ENCODE assay signal across 11 cellular contexts in the genomic region with DNA sequence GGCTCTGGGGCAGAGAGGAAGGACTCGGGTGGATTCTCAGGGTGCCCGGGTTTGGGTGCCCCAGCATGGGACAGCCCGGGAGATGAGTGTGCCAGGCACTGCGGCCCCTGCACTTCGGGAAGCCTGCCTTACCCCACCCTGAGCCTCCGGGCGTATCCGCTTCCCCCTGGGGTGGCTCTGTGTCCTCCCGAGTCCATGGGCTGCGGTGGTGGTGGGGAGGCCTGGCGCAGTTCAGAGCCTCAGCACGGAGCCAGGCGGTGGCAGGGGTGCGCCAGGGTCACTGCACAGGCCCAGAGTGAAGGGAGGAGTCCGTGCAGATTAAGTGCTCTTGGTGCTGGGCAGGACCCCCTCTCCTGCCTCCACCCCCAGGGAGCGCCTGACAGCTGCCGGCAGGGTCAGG. TPM values are rescaled to one million over a fixed set of nuclear protein-coding genes. Genes with fewer than 3 reads are reported as not detected.
DNase-seq lines count a peak whose midpoint lies in the region; ATAC-seq, FAIRE-seq and TF ChIP-seq lines count a peak whose summit lies in the region.
"Had no signal": no experiment of that assay in that cellular context is flagged by ENCODE, and none has a peak within 500 bp of the region (broad histone marks: within the 10 kb centered on the region; RNA-seq: fewer than 3 reads in every experiment).

No MANE protein-coding gene starts in this region.

- TF ChIP-seq POLR2A in IMR-90 (IDR thresholded peaks at IDR 0.05; ENCODE audit: low read depth, low read length) (no peak), H1 (IDR thresholded peaks at IDR 0.05; ENCODE audit: control extremely low read depth in 1 of 2, low read depth in 2 of 2, low read length in 2 of 2) (0 out of 3 replicates have a peak, but pooled peaks of 1 of the 2 experiments have one; percentile 2)

- H2BK120ac ChIP-seq in IMR-90 (ENCODE audit: low read depth, low read length) (no peak overlapping the region), H1 (replicated peaks; ENCODE audit: low read depth, low read length) (no peak overlapping the region)

- H4K8ac ChIP-seq in IMR-90 (ENCODE audit: low read depth in 2 of 2, low read length in 2 of 2) (no peak overlapping the region), H1 (ENCODE audit: extremely low read depth, insufficient read depth, low read length) (no peak overlapping the region)

- POLR2A ChIA-PET in IMR-90 (lab: Charles Lee; ENCODE audit: unreplicated experiment) (no interaction called here), H1 (lab: Charles Lee; ENCODE audit: partially characterized antibody) (interaction anchor here (1.0 to 37.1 kb wide), 6 partner anchors 5 to 123 kb away, joined by 3 to 546 read pairs (median 6); a partner anchor contains a TSS)

- H3K4me3 ChIP-seq in IMR-90 (ENCODE audit: insufficient read depth, low read depth, low read length): no peak overlapping the region
- H3K4me3 ChIP-seq in H1 (ENCODE audit: extremely low read depth in 1 of 4, insufficient read depth in 2 of 4, low read depth in 3 of 4, low read length in 4 of 4): no peak overlapping the region
- H3K4me3 ChIP-seq in retinal pigment epithelial cell (ENCODE audit: low read length): peak overlapping the region; percentile 35

- H3K27ac Mint-ChIP-seq in natural killer cell treated with Interleukin-12 subunit alpha and Interleukin-12 subunit beta and Interleukin-15 and Interleukin-18, amount 100 ng/mL, for 72 hours: no peak overlapping the region
- H3K27ac Mint-ChIP-seq: natural killer cell had no signal

- no peak overlapping the region for H2BK15ac ChIP-seq in IMR-90 (ENCODE audit: low read depth, low read length)
- H2BK15ac ChIP-seq in H1 (ENCODE audit: low read length): no peak overlapping the region

- no peak overlapping the region for H3K4me2 ChIP-seq in IMR-90 (ENCODE audit: low read depth, low read length)
- H3K4me2 ChIP-seq in H1 (ENCODE audit: insufficient read depth in 1 of 2, low read depth in 2 of 2, low read length in 2 of 2): no peak overlapping the region

- no peak overlapping the region for H2BK20ac ChIP-seq in IMR-90 (ENCODE audit: low read depth, low read length)
- H2BK20ac ChIP-seq in H1 (ENCODE audit: low read length): no peak overlapping the region

- peaks cover 0 to 7% of the 10 kb centered on the region in 2 donors for H3K4me1 Mint-ChIP-seq in natural killer cell treated with Interleukin-12 subunit alpha and Interleukin-12 subunit beta and Interleukin-15 and Interleukin-18, amount 100 ng/mL, for 72 hours (ENCODE audit: low read depth in 2 of 2)

- DNase-seq in IMR-90 (no peak), H1 (ENCODE audit: low read depth in 1 of 2, low spot score in 2 of 2) (no peak), retinal pigment epithelial cell (ENCODE audit: low read depth) (no peak), dedifferentiated amniotic fluid mesenchymal stem cell (ENCODE audit: extremely low spot score) (no peak)
- no peak for DNase-seq in natural killer cell treated with Interleukin-12 subunit alpha and Interleukin-12 subunit beta and Interleukin-15 and Interleukin-18, amount 100 ng/mL, for 72 hours (ENCODE audit: low spot score)
- DNase-seq: GOT3, natural killer cell, NCI-H1694 had no signal

- H2AK5ac ChIP-seq in IMR-90 (ENCODE audit: low read depth, low read length) (no peak overlapping the region), H1 (ENCODE audit: low read depth, low read length) (no peak overlapping the region)

- TF ChIP-seq CTCF in IMR-90 (conservative IDR thresholded peaks at IDR 0.05; ENCODE audit: low read depth, low read length) (no peak), H1 (IDR thresholded peaks at IDR 0.05; ENCODE audit: control extremely low read depth in 1 of 3, insufficient read depth in 1 of 3, low read depth in 1 of 3, low read length in 3 of 3) (no peak), retinal pigment epithelial cell (conservative IDR thresholded peaks at IDR 0.05; ENCODE audit: low read depth, low read length) (no peak)

- FAIRE-seq in H1 (lab: Jason Lieb, UNC): no peak
- FAIRE-seq: endometrium had no signal

- H3K79me1 ChIP-seq in IMR-90 (ENCODE audit: low read depth in 1 of 2, low read length in 2 of 2): no peaks in the 10 kb centered on the region
- no peaks in the 10 kb centered on the region for H3K79me1 ChIP-seq in H1 (ENCODE audit: low read depth, low read length)

- BruUV-seq in IMR-90 (replicated peaks; lab: Mats Ljungman, UMichigan): no TSS peak

- peaks cover 4% of the 10 kb centered on the region; the same call in 1 of the 2 replicates for H3K23me2 ChIP-seq in H1 (ENCODE audit: low read depth, low read length)

- H4K91ac ChIP-seq in IMR-90 (ENCODE audit: insufficient read depth, low read depth, low read length) (no peak overlapping the region), H1 (replicated peaks; ENCODE audit: insufficient read length, low read length) (peak overlapping the region; percentile 27)

- dilution Hi-C loops in IMR-90 (cut with HindIII; ENCODE audit: low sequenced_read_pairs, unreplicated experiment): no loop called here

- H3K27ac ChIP-seq in IMR-90 (ENCODE audit: insufficient read depth, low read length): no peak overlapping the region
- H3K27ac ChIP-seq in H1 (ENCODE audit: low read depth, low read length): no peak overlapping the region
- H3K27ac ChIP-seq: C4-2B had no signal

- H2AK9ac ChIP-seq in IMR-90 (replicated peaks; ENCODE audit: low read depth, low read length, poor library complexity): peak overlapping the region; percentile 5

- H3K9me3 ChIP-seq in IMR-90 (ENCODE audit: control insufficient read depth, insufficient read depth, low read length) (no peaks in the 10 kb centered on the region), H1 (ENCODE audit: insufficient read depth in 2 of 2, low read depth in 1 of 2, low read length in 1 of 2) (no peaks in the 10 kb centered on the region)

- TF ChIP-seq RAD21 in IMR-90 (IDR thresholded peaks at IDR 0.05; ENCODE audit: low read length): no peak
- no peak for TF ChIP-seq RAD21 in H1 (IDR thresholded peaks at IDR 0.05 in 1 of 2, conservative IDR thresholded peaks at IDR 0.05 in 1 of 2; ENCODE audit: low read depth in 2 of 2, low read length in 2 of 2)

- no peak overlapping the region for H4K5ac ChIP-seq in IMR-90 (ENCODE audit: low read depth, low read length)
- no peak overlapping the region for H4K5ac ChIP-seq in H1 (ENCODE audit: insufficient read length, low read depth, low read length)

- H3K4ac ChIP-seq in IMR-90 (ENCODE audit: low read depth, low read length) (no peak overlapping the region), H1 (replicated peaks; ENCODE audit: insufficient read length, low read depth, low read length) (no peak overlapping the region)

- CTCF ChIA-PET in IMR-90 (lab: Yijun Ruan, JAX) (no interaction called here), H1 (lab: Charles Lee; ENCODE audit: partially characterized antibody) (interaction anchor here (0.6 to 3.0 kb wide), 5 partner anchors 9 to 63 kb away, joined by 3 to 12 read pairs (median 3); a partner anchor contains a TSS)

- no peak overlapping the region for H3K14ac ChIP-seq in IMR-90 (replicated peaks; ENCODE audit: low read depth, low read length)
- no peak overlapping the region for H3K14ac ChIP-seq in H1 (ENCODE audit: insufficient read length)

- H3K9me1 ChIP-seq in IMR-90 (ENCODE audit: insufficient read depth, low read length): no peaks in the 10 kb centered on the region

- no peak overlapping the region for H3K18ac ChIP-seq in IMR-90 (ENCODE audit: low read depth, low read length)
- H3K18ac ChIP-seq in H1 (ENCODE audit: extremely low read depth, low read length): no peak overlapping the region

- peaks cover 4 to 8% of the 10 kb centered on the region in 2 donors for H3K27me3 Mint-ChIP-seq in natural killer cell treated with Interleukin-12 subunit alpha and Interleukin-12 subunit beta and Interleukin-15 and Interleukin-18, amount 100 ng/mL, for 72 hours

- H3K9ac ChIP-seq in IMR-90 (ENCODE audit: low read depth, low read length) (no peak overlapping the region), H1 (replicated peaks in 1 of 4; ENCODE audit: extremely low read depth in 1 of 4, low read depth in 3 of 4, low read length in 3 of 4) (no peak overlapping the region)

- in situ Hi-C loops in IMR-90 (cut with MboI; ENCODE audit: low sequenced_read_pairs): no loop called here

- TF ChIP-seq EP300 in H1 (IDR thresholded peaks at IDR 0.05; ENCODE audit: borderline replicate concordance in 1 of 2, low read depth in 2 of 2, low read length in 2 of 2): no peak

- H3K79me2 ChIP-seq in H1 (ENCODE audit: control insufficient read depth in 1 of 2, insufficient read depth in 2 of 2, low read length in 2 of 2): no peaks in the 10 kb centered on the region

- H3K56ac ChIP-seq in IMR-90 (ENCODE audit: extremely low read depth, insufficient read depth, low read length): no peak overlapping the region
- H3K56ac ChIP-seq in H1 (replicated peaks; ENCODE audit: insufficient read length, low read depth, low read length): no peak overlapping the region

- intact Hi-C loops in IMR-90 (cut with micrococcal nuclease): no loop called here

- H3K9me3 Mint-ChIP-seq in natural killer cell treated with Interleukin-12 subunit alpha and Interleukin-12 subunit beta and Interleukin-15 and Interleukin-18, amount 100 ng/mL, for 72 hours: no peaks in the 10 kb centered on the region
- H3K9me3 Mint-ChIP-seq: natural killer cell had no signal

- H2BK5ac ChIP-seq in IMR-90 (ENCODE audit: low read depth, low read length, poor library complexity, severe bottlenecking) (no peak overlapping the region), H1 (ENCODE audit: low read depth, low read length) (no peak overlapping the region)

- no peak overlapping the region for H2BK12ac ChIP-seq in H1 (ENCODE audit: low read depth, low read length)

- H3K23ac ChIP-seq in IMR-90 (ENCODE audit: low read depth, low read length) (no peak overlapping the region), H1 (ENCODE audit: insufficient read length) (no peak overlapping the region)

- H2AFZ ChIP-seq in IMR-90 (replicated peaks; ENCODE audit: low read length, poor library complexity): no peak overlapping the region
- no peak overlapping the region for H2AFZ ChIP-seq in H1 (ENCODE audit: low read length)

- ATAC-seq in IMR-90 (ENCODE audit: low read depth) (no peak), GM21576 (IDR thresholded peaks at IDR 0.05; ENCODE audit: unreplicated experiment) (no peak)
- ATAC-seq in natural killer cell treated with Interleukin-12 subunit alpha and Interleukin-12 subunit beta and Interleukin-15 and Interleukin-18, amount 100 ng/mL, for 72 hours: no peak
- ATAC-seq: natural killer cell had no signal

- peaks cover under 1% of the 10 kb centered on the region for H3K36me3 Mint-ChIP-seq in natural killer cell treated with Interleukin-12 subunit alpha and Interleukin-12 subunit beta and Interleukin-15 and Interleukin-18, amount 100 ng/mL, for 72 hours
- H3K36me3 Mint-ChIP-seq: natural killer cell had no signal

- H3K4me3 Mint-ChIP-seq in natural killer cell treated with Interleukin-12 subunit alpha and Interleukin-12 subunit beta and Interleukin-15 and Interleukin-18, amount 100 ng/mL, for 72 hours: no peak overlapping the region
- H3K4me3 Mint-ChIP-seq: natural killer cell had no signal

- H3K4me1 ChIP-seq in IMR-90 (ENCODE audit: control insufficient read depth, insufficient read depth, low read length): peaks cover 3% of the 10 kb centered on the region; the same call in 1 of the 2 replicates
- H3K4me1 ChIP-seq in H1 (replicated peaks in 1 of 4; ENCODE audit: control insufficient read depth in 3 of 4, insufficient read depth in 4 of 4, low read length in 3 of 4): peaks cover 0 to 29% (median 16%) of the 10 kb centered on the region in 4 experiments; a peak in 6 of 7 replicates

- WGBS in IMR-90 (ENCODE audit: extremely low coverage in 2 of 2, insufficient read length in 1 of 2), 2 experiments: 78% methylated on average over 8 of the region's 17 CpGs; no CpG with 5 or more reads in 1 of the 2 experiments
- 83% methylated on average over 14 of the region's 17 CpGs; no CpG with 5 or more reads in 1 of the 2 experiments for WGBS in H1 (ENCODE audit: extremely low coverage in 1 of 2, insufficient coverage in 1 of 2, insufficient read length in 1 of 2, insufficient replicate concordance in 2 of 2, low coverage in 1 of 2, low lambda C conversion rate in 2 of 2, missing lambda C conversion rate in 1 of 2), 2 experiments

- peaks cover 8% of the 10 kb centered on the region for H3K27me3 ChIP-seq in IMR-90 (ENCODE audit: control insufficient read depth, insufficient read depth, low read length)
- peaks cover 0 to 36% (median 21%) of the 10 kb centered on the region in 4 experiments; a peak in 4 of 7 replicates for H3K27me3 ChIP-seq in H1 (replicated peaks in 1 of 4; ENCODE audit: control insufficient read depth in 3 of 4, extremely low read depth in 1 of 4, insufficient read depth in 3 of 4, low read length in 3 of 4)

- H4K20me1 ChIP-seq in IMR-90 (ENCODE audit: insufficient read depth, low read length): peaks cover 9% of the 10 kb centered on the region
- H4K20me1 ChIP-seq in H1 (replicated peaks in 1 of 2; ENCODE audit: control insufficient read depth in 1 of 2, insufficient read depth in 2 of 2, low read length in 2 of 2): peaks cover 8 to 11% of the 10 kb centered on the region in 2 experiments

- peaks cover 17% of the 10 kb centered on the region for H3K36me3 ChIP-seq in IMR-90 (ENCODE audit: control insufficient read depth, insufficient read depth, low read length)
- H3K36me3 ChIP-seq in H1 (ENCODE audit: control insufficient read depth in 2 of 4, insufficient read depth in 4 of 4, low read length in 3 of 4): peaks cover 0 to 10% (median 6%) of the 10 kb centered on the region in 4 experiments; a peak in 4 of 8 replicates

RNA-seq across cellular contexts. Expression of a gene that starts 20.7 kb away (rescaled TPM):
- 22.6 and 24.7 TPM in 2 replicates for total RNA-seq in IMR-90 (2012; rRNA removed)
- polyA plus RNA-seq in IMR-90 (2012; rRNA removed) (45.9 and 53.0 TPM in 2 replicates), H1 (2011; rRNA removed) (46.8 and 79.9 TPM in 2 replicates)
- polyA plus RNA-seq in IMR-90 (2012; cell fraction: cytosol; rRNA removed): 29.4 and 33.3 TPM in 2 replicates
- polyA plus RNA-seq in IMR-90 (2012; cell fraction: nucleus; rRNA removed; ENCODE audit: low replicate concordance): 117 and 239 TPM in 2 replicates
- 151 and 153 TPM in 2 replicates for total RNA-seq in H1 (2021; fragmentation: NEBNext Ultra II Directional; extraction: Animal tissue kit (Norgen Biotek cat#: 25700))
- 58.4 TPM for polyA plus RNA-seq in H1 (2011; cell fraction: cytosol; rRNA removed)
- 266 TPM for polyA plus RNA-seq in H1 (2011; cell fraction: nucleus; rRNA removed)
- polyA plus RNA-seq in H1 (2012, experiment 1 of 2): 98.7 to 125 TPM (median 120 TPM) in 4 replicates
- polyA plus RNA-seq in H1 (2012, experiment 2 of 2): 114 TPM
- polyA plus RNA-seq in H1 (2013, experiment 1 of 2): 74.0 TPM
- polyA plus RNA-seq in H1 (2013, experiment 2 of 2): 63.6 TPM
- polyA minus RNA-seq in H1 (2011; rRNA and poly(A)+ RNA removed): 87.5 and 109 TPM in 2 replicates
- polyA minus RNA-seq in H1 (2011; cell fraction: cytosol; rRNA and poly(A)+ RNA removed): 88.4 TPM
- polyA minus RNA-seq in H1 (2011; cell fraction: nucleus; rRNA and poly(A)+ RNA removed): 116 TPM
- total RNA-seq in natural killer cell treated with Interleukin-12 subunit alpha and Interleukin-12 subunit beta and Interleukin-15 and Interleukin-18, amount 100 ng/mL, for 72 hours: 100 to 1,000 TPM in 1 of 2 donors, 10 to 100 TPM in 1; 92.3 to 246 TPM

RNA-seq across cellular contexts. Expression of a gene that starts 25.9 kb away (rescaled TPM):
- total RNA-seq in IMR-90 (2012; rRNA removed): not detected in 2 replicates
- not detected in 2 replicates for polyA plus RNA-seq in IMR-90 (2012; rRNA removed)
- polyA plus RNA-seq in IMR-90 (2012; cell fraction: cytosol; rRNA removed): not detected in 2 replicates
- polyA plus RNA-seq in IMR-90 (2012; cell fraction: nucleus; rRNA removed; ENCODE audit: low replicate concordance): not detected in 2 replicates
- not detected in 2 replicates for total RNA-seq in H1 (2021; fragmentation: NEBNext Ultra II Directional; extraction: Animal tissue kit (Norgen Biotek cat#: 25700))
- 0.18 and 0.30 TPM in 2 replicates for polyA plus RNA-seq in H1 (2011; rRNA removed)
- 0.16 TPM for polyA plus RNA-seq in H1 (2011; cell fraction: cytosol; rRNA removed)
- polyA plus RNA-seq in H1 (2011; cell fraction: nucleus; rRNA removed): 0.04 TPM
- polyA plus RNA-seq in H1 (2012, experiment 1 of 2): 0.11 to 0.15 TPM in 2 of 4 replicates, not detected in the others
- polyA plus RNA-seq in H1 (2012, experiment 2 of 2): not detected
- polyA plus RNA-seq in H1 (2013, experiment 1 of 2): 0.02 TPM
- 0.07 TPM for polyA plus RNA-seq in H1 (2013, experiment 2 of 2)
- 0.09 TPM in 1 of 2 replicates, not detected in the other for polyA minus RNA-seq in H1 (2011; rRNA and poly(A)+ RNA removed)
- polyA minus RNA-seq in H1 (2011; cell fraction: cytosol; rRNA and poly(A)+ RNA removed): not detected
- polyA minus RNA-seq in H1 (2011; cell fraction: nucleus; rRNA and poly(A)+ RNA removed): 0.90 TPM
- total RNA-seq in natural killer cell treated with Interleukin-12 subunit alpha and Interleukin-12 subunit beta and Interleukin-15 and Interleukin-18, amount 100 ng/mL, for 72 hours: not detected
- total RNA-seq: natural killer cell had no signal

RNA-seq across cellular contexts. Expression of a gene that starts 35.8 kb away (rescaled TPM):
- under 0.01 TPM in 1 of 2 replicates, not detected in the other for total RNA-seq in IMR-90 (2012; rRNA removed)
- not detected in 2 replicates for polyA plus RNA-seq in IMR-90 (2012; rRNA removed)
- 0.03 TPM in 1 of 2 replicates, not detected in the other for polyA plus RNA-seq in IMR-90 (2012; cell fraction: cytosol; rRNA removed)
- 0.21 TPM in 1 of 2 replicates, not detected in the other for polyA plus RNA-seq in IMR-90 (2012; cell fraction: nucleus; rRNA removed; ENCODE audit: low replicate concordance)
- 0.98 and 1.5 TPM in 2 replicates for total RNA-seq in H1 (2021; fragmentation: NEBNext Ultra II Directional; extraction: Animal tissue kit (Norgen Biotek cat#: 25700))
- polyA plus RNA-seq in H1 (2011; rRNA removed): 1.2 and 1.9 TPM in 2 replicates
- polyA plus RNA-seq in H1 (2011; cell fraction: cytosol; rRNA removed): 1.5 TPM
- polyA plus RNA-seq in H1 (2011; cell fraction: nucleus; rRNA removed): 2.6 TPM
- polyA plus RNA-seq in H1 (2012, experiment 1 of 2): 0.51 to 1.6 TPM (median 1.4 TPM) in 4 replicates
- polyA plus RNA-seq in H1 (2012, experiment 2 of 2): 1.4 TPM
- polyA plus RNA-seq in H1 (2013, experiment 1 of 2): 0.77 TPM
- polyA plus RNA-seq in H1 (2013, experiment 2 of 2): 0.83 TPM
- 0.35 and 1.6 TPM in 2 replicates for polyA minus RNA-seq in H1 (2011; rRNA and poly(A)+ RNA removed)
- polyA minus RNA-seq in H1 (2011; cell fraction: cytosol; rRNA and poly(A)+ RNA removed): 0.59 TPM
- polyA minus RNA-seq in H1 (2011; cell fraction: nucleus; rRNA and poly(A)+ RNA removed): 1.5 TPM
- not detected for total RNA-seq in natural killer cell treated with Interleukin-12 subunit alpha and Interleukin-12 subunit beta and Interleukin-15 and Interleukin-18, amount 100 ng/mL, for 72 hours

RNA-seq across cellular contexts. Expression of a gene that starts 49.8 kb away (rescaled TPM):
- total RNA-seq in IMR-90 (2012; rRNA removed): not detected in 2 replicates
- polyA plus RNA-seq in IMR-90 (2012; rRNA removed): not detected in 2 replicates
- not detected in 2 replicates for polyA plus RNA-seq in IMR-90 (2012; cell fraction: cytosol; rRNA removed)
- polyA plus RNA-seq in IMR-90 (2012; cell fraction: nucleus; rRNA removed; ENCODE audit: low replicate concordance): 0.03 TPM in 1 of 2 replicates, not detected in the other
- 3.7 and 4.5 TPM in 2 replicates for total RNA-seq in H1 (2021; fragmentation: NEBNext Ultra II Directional; extraction: Animal tissue kit (Norgen Biotek cat#: 25700))
- polyA plus RNA-seq in H1 (2011; rRNA removed): 3.6 and 4.6 TPM in 2 replicates
- 3.4 TPM for polyA plus RNA-seq in H1 (2011; cell fraction: cytosol; rRNA removed)
- polyA plus RNA-seq in H1 (2011; cell fraction: nucleus; rRNA removed): 4.5 TPM
- polyA plus RNA-seq in H1 (2012, experiment 1 of 2): 3.3 to 6.3 TPM (median 4.1 TPM) in 4 replicates
- 4.5 TPM for polyA plus RNA-seq in H1 (2012, experiment 2 of 2)
- 2.9 TPM for polyA plus RNA-seq in H1 (2013, experiment 1 of 2)
- polyA plus RNA-seq in H1 (2013, experiment 2 of 2): 2.2 TPM
- polyA minus RNA-seq in H1 (2011; rRNA and poly(A)+ RNA removed): 3.0 and 3.1 TPM in 2 replicates
- polyA minus RNA-seq in H1 (2011; cell fraction: cytosol; rRNA and poly(A)+ RNA removed): 4.0 TPM
- 2.3 TPM for polyA minus RNA-seq in H1 (2011; cell fraction: nucleus; rRNA and poly(A)+ RNA removed)
- total RNA-seq in natural killer cell treated with Interleukin-12 subunit alpha and Interleukin-12 subunit beta and Interleukin-15 and Interleukin-18, amount 100 ng/mL, for 72 hours: not detected
- total RNA-seq: natural killer cell had no signal
